ENCODE assay signal across 1 cellular context in genomic region chr5:168301593-168302388, GRCh38.
A peak's percentile ranks its signal among the peaks of the same experiment; 100 is the strongest.
TF ChIP-seq lines count a peak whose summit lies in the region.

No MANE protein-coding gene starts in this region.

TF ChIP-seq in Ishikawa, 13 proteins besides CTCF, POLR2A, EP300 and RAD21 (continued from another document):
- peak; percentile 69; the same call in 1 of the 2 replicates for TF ChIP-seq FOXM1 (IDR thresholded peaks at IDR 0.05; ENCODE audit: borderline replicate concordance, low read depth)
